In genomic region chr20:48336647-48337046, GRCh38 we compare ENCODE assay signal across 23 cellular contexts.
"Had no signal": no experiment of that assay in that cellular context is flagged by ENCODE, and none has a peak within 500 bp of the region (broad histone marks: within the 10 kb centered on the region; RNA-seq: fewer than 3 reads in every experiment).

No MANE protein-coding gene starts in this region.

- H3K27ac Mint-ChIP-seq: dendritic cell treated with granulocyte-macrophage colony-stimulating factor and Interleukin-4, amounts not matched to agents 40 ng/mL and 50 ng/mL, for 4 days; effector memory CD8-positive, alpha-beta T cell; immature natural killer cell; naive thymus-derived CD4-positive, alpha-beta T cell; stimulated activated naive B cell treated with anti-CD40 and anti-IgM and Interleukin-4, amounts not matched to agents 10 μg/mL and 1 μg/mL and 100 μg/mL, for 72 hours; type B pancreatic cell had no signal

- H3K4me1 ChIP-seq: right atrium auricular region had no signal

- ATAC-seq: effector memory CD8-positive, alpha-beta T cell; gastroesophageal sphincter; left colon; left ventricle myocardium superior; naive thymus-derived CD4-positive, alpha-beta T cell; stimulated activated naive B cell treated with anti-CD40 and anti-IgM and Interleukin-4, amounts not matched to agents 10 μg/mL and 1 μg/mL and 100 μg/mL, for 72 hours had no signal

- H3K9me3 Mint-ChIP-seq: central memory CD8-positive, alpha-beta T cell; dendritic cell treated with granulocyte-macrophage colony-stimulating factor and Interleukin-4, amounts not matched to agents 40 ng/mL and 50 ng/mL, for 4 days; effector memory CD8-positive, alpha-beta T cell; immature natural killer cell had no signal

- H3K36me3 ChIP-seq: esophagus squamous epithelium, gastroesophageal sphincter, neutrophil, right atrium auricular region, spleen, stomach had no signal

- H3K36me3 Mint-ChIP-seq: immature natural killer cell; naive thymus-derived CD4-positive, alpha-beta T cell; type B pancreatic cell had no signal

- H3K27me3 ChIP-seq: gastroesophageal sphincter, right atrium auricular region had no signal

- H3K4me1 Mint-ChIP-seq: central memory CD8-positive, alpha-beta T cell; immature natural killer cell had no signal

- DNase-seq: effector memory CD8-positive, alpha-beta T cell; esophagus squamous epithelium; foreskin fibroblast; immature natural killer cell; kidney; left colon; left ventricle myocardium superior; mesendoderm; naive thymus-derived CD4-positive, alpha-beta T cell; spleen; stimulated activated CD4-positive, alpha-beta T cell treated with anti-CD3 and anti-CD28 coated beads, Interleukin-15, amount 100 ng/mL, for 24 hours; stimulated activated CD4-positive, alpha-beta T cell treated with anti-CD3 and anti-CD28 coated beads, Interleukin-2, amount 100 ng/mL, for 24 hours; stimulated activated CD4-positive, alpha-beta T cell treated with anti-CD3 and anti-CD28 coated beads, Interleukin-4, amount 100 ng/mL, for 4 hours; stimulated activated naive B cell treated with anti-CD40 and anti-IgM and Interleukin-4, amounts not matched to agents 10 μg/mL and 1 μg/mL and 100 μg/mL, for 72 hours; stomach had no signal

- H3K4me3 ChIP-seq: esophagus squamous epithelium, gastroesophageal sphincter, lung, right atrium auricular region, spleen, stomach had no signal

- H3K9me3 ChIP-seq: esophagus squamous epithelium, gastroesophageal sphincter, neutrophil, right atrium auricular region, spleen, stomach had no signal

- H3K27ac ChIP-seq: epithelial cell of prostate, esophagus squamous epithelium, gastroesophageal sphincter, neutrophil, right atrium auricular region, spleen, stomach had no signal

- H3K4me3 Mint-ChIP-seq: central memory CD8-positive, alpha-beta T cell; dendritic cell treated with granulocyte-macrophage colony-stimulating factor and Interleukin-4, amounts not matched to agents 40 ng/mL and 50 ng/mL, for 4 days; effector memory CD8-positive, alpha-beta T cell; immature natural killer cell; naive thymus-derived CD4-positive, alpha-beta T cell; stimulated activated naive B cell treated with anti-CD40 and anti-IgM and Interleukin-4, amounts not matched to agents 10 μg/mL and 1 μg/mL and 100 μg/mL, for 72 hours; type B pancreatic cell had no signal
